ENCODE assay signal across 22 cellular contexts in the genomic region with DNA sequence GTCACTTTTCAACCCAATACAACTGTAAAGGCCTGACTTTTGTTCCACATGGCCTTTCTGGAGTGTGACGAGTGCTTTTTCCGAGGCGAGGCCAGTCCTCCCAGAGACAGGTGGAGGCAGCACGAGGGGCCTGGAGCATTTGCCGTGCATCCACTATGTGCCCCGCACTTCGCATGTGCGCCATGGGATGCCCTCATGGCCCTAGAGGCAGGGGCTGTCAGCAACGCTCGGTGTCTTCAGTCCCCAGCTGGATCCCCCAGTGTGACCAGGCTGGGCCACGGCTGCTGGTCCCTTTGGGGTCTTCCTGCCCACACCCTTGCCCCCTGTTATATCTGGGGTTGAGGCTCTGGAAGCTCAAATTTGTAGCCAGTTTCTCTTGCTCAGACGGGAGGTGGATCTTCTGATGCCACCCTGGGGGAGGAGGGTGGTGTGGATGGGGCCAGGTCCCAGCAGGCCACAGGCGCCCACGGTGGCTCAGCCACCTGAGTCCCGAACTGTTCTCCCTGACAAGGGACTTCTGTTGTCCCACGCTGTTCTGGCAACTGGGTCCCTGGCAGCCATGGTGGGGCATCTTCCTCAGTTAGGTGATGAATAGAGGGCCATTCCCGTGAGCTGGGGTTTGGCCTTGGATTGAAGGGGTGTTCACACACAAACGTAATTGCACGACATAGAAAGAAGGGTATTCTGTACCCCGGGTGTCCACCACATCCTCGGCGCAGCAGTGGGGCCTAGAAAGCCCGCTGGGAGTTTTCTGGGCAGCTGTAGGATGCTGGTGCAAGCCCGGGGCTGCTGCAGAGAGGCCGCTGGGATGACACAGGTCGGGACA.
"Had no signal": no experiment of that assay in that cellular context is flagged by ENCODE, and none has a peak within 500 bp of the region (broad histone marks: within the 10 kb centered on the region; RNA-seq: fewer than 3 reads in every experiment).

No MANE protein-coding gene starts in this region.

- H3K36me3 Mint-ChIP-seq: activated naive CD8-positive, alpha-beta T cell treated with anti-CD3 and anti-CD28 coated beads, Interleukin-2, amount 10 ng/mL, durations not matched to agents 7 days and 5 days; memory B cell had no signal

- ATAC-seq: activated CD4-positive, CD25-positive, alpha-beta regulatory T cell treated with anti-CD3 and anti-CD28 coated beads, Interleukin-2, amount 50 U/mL, for 24 hours; activated T-cell treated with anti-CD3 and anti-CD28 coated beads, Interleukin-2, amount 50 U/mL, for 72 hours; gastroesophageal sphincter; left lobe of liver had no signal

- H3K9me3 ChIP-seq: gastroesophageal sphincter, transverse colon, uterus had no signal

- H3K4me3 ChIP-seq: gastroesophageal sphincter, transverse colon, uterus had no signal

- H3K9me3 Mint-ChIP-seq: activated CD4-positive, alpha-beta memory T cell treated with anti-CD3 and anti-CD28 coated beads, Interleukin-2, amount 10 ng/mL, durations not matched to agents 7 days and 5 days; activated CD4-positive, alpha-beta T cell treated with anti-CD3 and anti-CD28 coated beads, Interleukin-2, amount 10 ng/mL, durations not matched to agents 24 days and 14 days; activated naive CD4-positive, alpha-beta T cell treated with anti-CD3 and anti-CD28 coated beads for 36 hours; activated naive CD8-positive, alpha-beta T cell treated with anti-CD3 and anti-CD28 coated beads, Interleukin-2, amount 10 ng/mL, durations not matched to agents 7 days and 5 days; activated T-cell treated with anti-CD3 and anti-CD28 coated beads, Interleukin-2, amount 50 U/mL, for 72 hours; memory B cell; nephron; stimulated activated naive CD8-positive, alpha-beta T cell treated with anti-CD3 and anti-CD28 coated beads, Interleukin-15, Interleukin-2, amounts not matched to agents 100 ng/mL and 50 ng/mL, for 24 hours had no signal

- H3K27ac Mint-ChIP-seq: activated CD4-positive, alpha-beta memory T cell treated with anti-CD3 and anti-CD28 coated beads, Interleukin-2, amount 10 ng/mL, durations not matched to agents 7 days and 5 days; activated CD4-positive, alpha-beta T cell treated with anti-CD3 and anti-CD28 coated beads, Interleukin-2, amount 10 ng/mL, durations not matched to agents 24 days and 14 days; activated naive CD4-positive, alpha-beta T cell treated with anti-CD3 and anti-CD28 coated beads for 36 hours; activated naive CD8-positive, alpha-beta T cell treated with anti-CD3 and anti-CD28 coated beads, Interleukin-2, amount 10 ng/mL, durations not matched to agents 7 days and 5 days; activated T-cell treated with anti-CD3 and anti-CD28 coated beads, Interleukin-2, amount 50 U/mL, for 72 hours; memory B cell; nephron; progenitor cell of endocrine pancreas; stimulated activated naive CD8-positive, alpha-beta T cell treated with anti-CD3 and anti-CD28 coated beads, Interleukin-15, Interleukin-2, amounts not matched to agents 100 ng/mL and 50 ng/mL, for 24 hours had no signal

- H3K27me3 Mint-ChIP-seq: activated CD4-positive, alpha-beta memory T cell treated with anti-CD3 and anti-CD28 coated beads, Interleukin-2, amount 10 ng/mL, durations not matched to agents 7 days and 5 days; activated CD4-positive, alpha-beta T cell treated with anti-CD3 and anti-CD28 coated beads, Interleukin-2, amount 10 ng/mL, durations not matched to agents 24 days and 14 days; activated naive CD8-positive, alpha-beta T cell treated with anti-CD3 and anti-CD28 coated beads, Interleukin-2, amount 10 ng/mL, durations not matched to agents 7 days and 5 days; progenitor cell of endocrine pancreas; stimulated activated naive CD8-positive, alpha-beta T cell treated with anti-CD3 and anti-CD28 coated beads, Interleukin-15, Interleukin-2, amounts not matched to agents 100 ng/mL and 50 ng/mL, for 24 hours had no signal

- H3K4me1 ChIP-seq: gastroesophageal sphincter, transverse colon, uterus had no signal

- H3K36me3 ChIP-seq: gastroesophageal sphincter, transverse colon, uterus had no signal

- H3K4me1 Mint-ChIP-seq: activated CD4-positive, alpha-beta memory T cell treated with anti-CD3 and anti-CD28 coated beads, Interleukin-2, amount 10 ng/mL, durations not matched to agents 7 days and 5 days; activated CD4-positive, alpha-beta T cell treated with anti-CD3 and anti-CD28 coated beads, Interleukin-2, amount 10 ng/mL, durations not matched to agents 24 days and 14 days; activated naive CD8-positive, alpha-beta T cell treated with anti-CD3 and anti-CD28 coated beads, Interleukin-2, amount 10 ng/mL, durations not matched to agents 7 days and 5 days; memory B cell had no signal

- H3K4me3 Mint-ChIP-seq: activated CD4-positive, alpha-beta memory T cell treated with anti-CD3 and anti-CD28 coated beads, Interleukin-2, amount 10 ng/mL, durations not matched to agents 7 days and 5 days; activated CD4-positive, alpha-beta T cell treated with anti-CD3 and anti-CD28 coated beads, Interleukin-2, amount 10 ng/mL, durations not matched to agents 24 days and 14 days; activated naive CD4-positive, alpha-beta T cell treated with anti-CD3 and anti-CD28 coated beads for 36 hours; activated naive CD8-positive, alpha-beta T cell treated with anti-CD3 and anti-CD28 coated beads, Interleukin-2, amount 10 ng/mL, durations not matched to agents 7 days and 5 days; activated T-cell treated with anti-CD3 and anti-CD28 coated beads, Interleukin-2, amount 50 U/mL, for 72 hours; memory B cell; nephron; stimulated activated naive CD8-positive, alpha-beta T cell treated with anti-CD3 and anti-CD28 coated beads, Interleukin-15, Interleukin-2, amounts not matched to agents 100 ng/mL and 50 ng/mL, for 24 hours had no signal

- DNase-seq: activated CD4-positive, alpha-beta memory T cell treated with anti-CD3 and anti-CD28 coated beads, Interleukin-2, amount 10 ng/mL, durations not matched to agents 7 days and 5 days; activated CD4-positive, alpha-beta T cell treated with anti-CD3 and anti-CD28 coated beads, Interleukin-2, amount 10 ng/mL, durations not matched to agents 24 days and 14 days; activated effector memory CD4-positive, alpha-beta T cell treated with Interleukin-2 at 50 U/mL for 16 hours; activated naive CD4-positive, alpha-beta T cell treated with anti-CD3 and anti-CD28 coated beads for 36 hours; activated naive CD8-positive, alpha-beta T cell treated with anti-CD3 and anti-CD28 coated beads, Interleukin-2, amount 10 ng/mL, durations not matched to agents 7 days and 5 days; activated T-cell treated with anti-CD3 and anti-CD28 coated beads, Interleukin-2, amount 50 U/mL, for 72 hours; amniotic stem cell; cerebellar nuclear complex; cortex of kidney; retina; stimulated activated CD4-positive, alpha-beta T cell treated with anti-CD3 and anti-CD28 coated beads, Interleukin-1b, Interleukin-23, amount 100 ng/mL, for 48 hours; substantia nigra; transverse colon; uterus had no signal

- H3K27ac ChIP-seq: epithelial cell of prostate, gastroesophageal sphincter, transverse colon, uterus had no signal

- H3K27me3 ChIP-seq: gastroesophageal sphincter, transverse colon, uterus had no signal
